Comparison of ENCODE assay signal across 24 cellular contexts in genomic region chr12:67917811-67918210, GRCh38.
"Had no signal": no experiment of that assay in that cellular context is flagged by ENCODE, and none has a peak within 500 bp of the region (broad histone marks: within the 10 kb centered on the region; RNA-seq: fewer than 3 reads in every experiment).

No MANE protein-coding gene starts in this region.

- H3K4me1 ChIP-seq: gastroesophageal sphincter, heart left ventricle, left lung, lower lobe of right lung had no signal

- FAIRE-seq: colon, endometrium, frontal cortex had no signal

- H3K36me3 ChIP-seq: esophagus squamous epithelium, gastroesophageal sphincter, heart left ventricle, left lung, lower lobe of right lung had no signal

- H2AFZ ChIP-seq: hepatocyte had no signal

- H3K79me2 ChIP-seq: hepatocyte had no signal

- H3K4me2 ChIP-seq: hepatocyte had no signal

- H3K27ac ChIP-seq: epithelial cell of prostate, esophagus squamous epithelium, foreskin keratinocyte, gastroesophageal sphincter, heart left ventricle, hepatocyte, left lung, lower lobe of right lung had no signal

- H3K27me3 ChIP-seq: esophagus squamous epithelium, foreskin keratinocyte, gastroesophageal sphincter, heart left ventricle, hepatocyte, left lung had no signal

- H3K4me3 ChIP-seq: esophagus squamous epithelium, gastroesophageal sphincter, heart left ventricle, hepatocyte, left lung, lower lobe of right lung, mucosa of descending colon had no signal

- DNase-seq: cortex of kidney; effector CD8-positive, alpha-beta T cell; effector memory CD8-positive, alpha-beta T cell; endodermal cell; esophagus squamous epithelium; foreskin keratinocyte; heart left ventricle; hypothalamus; immature natural killer cell; islet precursor cell; left cardiac atrium; left lung; left ventricle myocardium superior; lower lobe of right lung; mesenchymal stem cell; mucosa of descending colon; naive B cell had no signal

- ATAC-seq: effector memory CD8-positive, alpha-beta T cell; esophagus mucosa; foreskin keratinocyte; gastroesophageal sphincter; heart left ventricle; left cardiac atrium; left lung; left ventricle myocardium superior; lower lobe of right lung; mucosa of descending colon had no signal

- H3K9me3 ChIP-seq: esophagus squamous epithelium, gastroesophageal sphincter, heart left ventricle, left lung, lower lobe of right lung, mucosa of descending colon had no signal
